ENCODE assay signal across 9 cellular contexts in the genomic region with DNA sequence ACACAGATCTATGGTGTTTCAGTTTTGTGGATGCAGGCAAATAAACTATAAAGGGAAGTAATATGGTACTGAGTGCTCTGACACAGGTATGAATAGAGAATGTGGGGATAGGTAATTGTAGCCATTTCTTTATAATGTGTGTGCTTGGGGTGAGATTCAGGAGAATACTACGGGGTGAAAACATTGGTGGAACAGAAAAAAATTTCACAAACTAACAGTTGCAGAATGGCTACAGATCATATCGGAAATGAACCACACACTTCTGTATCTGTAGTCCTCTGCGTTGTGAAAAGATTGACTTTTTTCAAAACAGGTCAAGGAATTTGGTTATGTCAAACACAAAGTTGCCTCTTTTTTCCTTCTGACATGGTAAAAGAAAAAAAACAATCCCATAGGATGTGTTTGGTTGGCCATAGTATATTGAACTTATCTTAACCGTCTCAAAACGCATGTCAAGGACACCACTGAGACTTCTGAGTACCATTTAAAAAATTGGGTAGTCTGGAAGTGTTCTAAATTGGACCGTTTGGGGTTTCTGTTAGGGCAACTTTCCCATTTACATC. TPM values are rescaled to one million over a fixed set of nuclear protein-coding genes. Genes with fewer than 3 reads are reported as not detected.
DNase-seq lines count a peak whose midpoint lies in the region; ATAC-seq and TF ChIP-seq lines count a peak whose summit lies in the region.
"Had no signal": no experiment of that assay in that cellular context is flagged by ENCODE, and none has a peak within 500 bp of the region (broad histone marks: within the 10 kb centered on the region; RNA-seq: fewer than 3 reads in every experiment).

No MANE protein-coding gene starts in this region.

- 86% methylated on average over 6 of the region's 6 CpGs for WGBS in smooth muscle cell (ENCODE audit: low lambda C conversion rate)
- 80% methylated on average over 6 of the region's 6 CpGs for WGBS in prostate gland

- H3F3A ChIP-seq in smooth muscle cell (ENCODE audit: low read depth), result peaks cover 14% of the 10 kb centered on the region

- H3K9me3 ChIP-seq in SK-N-MC (ENCODE audit: low read depth, low read length) (no peaks in the 10 kb centered on the region), smooth muscle cell (replicated peaks; ENCODE audit: low read depth) (no peaks in the 10 kb centered on the region), prostate gland (no peaks in the 10 kb centered on the region)

- H3K27me3 Mint-ChIP-seq in activated CD4-positive, alpha-beta T cell treated with anti-CD3 and anti-CD28 coated beads for 36 hours, result no peaks in the 10 kb centered on the region

- H3K4me3 ChIP-seq in SK-N-MC (peak overlapping the region; percentile 84), foreskin fibroblast (ENCODE audit: low read depth in 1 of 2, low read length in 2 of 2) (peak overlapping the region; percentile 96 to 98), smooth muscle cell (no peak overlapping the region), prostate gland (no peak overlapping the region)

- peak overlapping the region; percentile 86 for H3K27ac Mint-ChIP-seq in activated CD4-positive, alpha-beta T cell treated with anti-CD3 and anti-CD28 coated beads for 36 hours

- TF ChIP-seq POLR2A in prostate gland (IDR thresholded peaks at IDR 0.05), result no peak

- peaks cover 44% of the 10 kb centered on the region for H3K4me1 Mint-ChIP-seq in activated CD4-positive, alpha-beta T cell treated with anti-CD3 and anti-CD28 coated beads for 36 hours

- TF ChIP-seq CTCF in foreskin fibroblast (IDR thresholded peaks at IDR 0.05; ENCODE audit: low read depth, low read length) (no peak), smooth muscle cell (IDR thresholded peaks at IDR 0.05; ENCODE audit: borderline replicate concordance, insufficient read depth, poor library complexity, severe bottlenecking) (no peak), prostate gland (IDR thresholded peaks at IDR 0.05) (no peak)

- peaks cover 29% of the 10 kb centered on the region for H4K20me1 ChIP-seq in smooth muscle cell (ENCODE audit: low read depth)

- H3K36me3 ChIP-seq in SK-N-MC (ENCODE audit: insufficient read depth, low read length) (peaks cover 15% of the 10 kb centered on the region), smooth muscle cell (ENCODE audit: low read depth) (no peaks in the 10 kb centered on the region), prostate gland (no peaks in the 10 kb centered on the region)

- H3K9ac ChIP-seq in SK-N-MC (ENCODE audit: insufficient read length) (no peak overlapping the region), smooth muscle cell (ENCODE audit: low read depth) (no peak overlapping the region)

- intact Hi-C loops in activated CD4-positive, alpha-beta T cell treated with anti-CD3 and anti-CD28 coated beads for 36 hours (cut with DNase I, micrococcal nuclease), result loop anchor here (1.0 to 10.0 kb wide), 10 partner anchors 15 to 1177 kb away; a partner anchor contains a TSS
- intact Hi-C loops in prostate gland (cut with DNase I), result loop anchor here (1.0 to 5.0 kb wide), 4 partner anchors 15 to 643 kb away; a partner anchor contains a TSS

- peaks cover 21% of the 10 kb centered on the region for H3K4me1 ChIP-seq in smooth muscle cell (ENCODE audit: low read depth)
- no peaks in the 10 kb centered on the region for H3K4me1 ChIP-seq in prostate gland (replicated peaks)

- H3K36me3 Mint-ChIP-seq in activated CD4-positive, alpha-beta T cell treated with anti-CD3 and anti-CD28 coated beads for 36 hours (ENCODE audit: low read depth), result peaks cover 11% of the 10 kb centered on the region

- POLR2A ChIA-PET in activated CD4-positive, alpha-beta T cell treated with anti-CD3 and anti-CD28 coated beads for 36 hours (lab: Charles Lee), result no interaction called here

- H3K4me3 Mint-ChIP-seq in activated CD4-positive, alpha-beta T cell treated with anti-CD3 and anti-CD28 coated beads for 36 hours, result peak overlapping the region; percentile 91

- peaks cover 2% of the 10 kb centered on the region for H3K9me3 Mint-ChIP-seq in activated CD4-positive, alpha-beta T cell treated with anti-CD3 and anti-CD28 coated beads for 36 hours (ENCODE audit: low read depth)

- H3K4me2 ChIP-seq in smooth muscle cell, result peak overlapping the region; percentile 97

- CTCF ChIA-PET in activated CD4-positive, alpha-beta T cell treated with anti-CD3 and anti-CD28 coated beads for 36 hours (lab: Charles Lee), result interaction anchor here (1.2 to 1.4 kb wide), 2 partner anchors 20 to 62 kb away, joined by 7 to 8 read pairs; a partner anchor contains a TSS

- peaks cover 33% of the 10 kb centered on the region for H3K79me2 ChIP-seq in smooth muscle cell (ENCODE audit: low read depth)

- DNase-seq in activated CD4-positive, alpha-beta T cell treated with anti-CD3 and anti-CD28 coated beads for 36 hours, result no peak
- no peak for DNase-seq in activated CD4-positive, alpha-beta T cell treated with anti-CD3 and anti-CD28 coated beads for 1 hour
- DNase-seq in SK-N-MC (ENCODE audit: low read depth, low spot score), result no peak
- no peak for DNase-seq in foreskin fibroblast
- DNase-seq in smooth muscle cell (lab: John Stamatoyannopoulos, UW; ENCODE audit: unreplicated experiment), result no peak
- DNase-seq in GDM1 (lab: John Stamatoyannopoulos, UW), result no peak
- no peak for DNase-seq in prostate gland (ENCODE audit: low spot score)
- DNase-seq: NCI-H2081 had no signal

- H2AFZ ChIP-seq in smooth muscle cell (ENCODE audit: low read depth), result peak overlapping the region; percentile 82

- H3K27me3 ChIP-seq in smooth muscle cell (ENCODE audit: low read depth) (no peaks in the 10 kb centered on the region), prostate gland (replicated peaks; ENCODE audit: insufficient read depth) (no peaks in the 10 kb centered on the region)

- H3K27ac ChIP-seq in SK-N-MC (no peak overlapping the region), smooth muscle cell (ENCODE audit: low read depth) (no peak overlapping the region), prostate gland (no peak overlapping the region)

- ATAC-seq in activated CD4-positive, alpha-beta T cell treated with anti-CD3 and anti-CD28 coated beads for 36 hours, result no peak
- no peak for ATAC-seq in HG02763 (IDR thresholded peaks at IDR 0.05; ENCODE audit: unreplicated experiment)

RNA-seq across cellular contexts. Expression of a gene that starts 1.1 kb away (rescaled TPM):
- 10 to 100 TPM; 40.8 to 52.4 TPM for total RNA-seq in activated CD4-positive, alpha-beta T cell treated with anti-CD3 and anti-CD28 coated beads for 36 hours
- total RNA-seq in smooth muscle cell (28.5 and 29.9 TPM in 2 replicates), prostate gland (10 to 100 TPM; 36.2 to 48.0 TPM)
- polyA plus RNA-seq in smooth muscle cell, result 25.9 and 32.0 TPM in 2 replicates

RNA-seq across cellular contexts. Expression of a gene that starts 15.5 kb away (rescaled TPM):
- 10 to 100 TPM; 29.8 to 30.2 TPM for total RNA-seq in activated CD4-positive, alpha-beta T cell treated with anti-CD3 and anti-CD28 coated beads for 36 hours
- total RNA-seq in smooth muscle cell (14.8 and 25.9 TPM in 2 replicates), prostate gland (10 to 100 TPM in 1 of 2 donors, 1 to 10 TPM in 1; 6.5 to 13.6 TPM)
- polyA plus RNA-seq in smooth muscle cell, result 21.7 and 25.7 TPM in 2 replicates

Comparison
In these comparisons a context has a peak if more than half of its experiments do, and no peak if none do; other contexts are left out.
1. H3K4me3 ChIP-seq: peak in SK-N-MC (single experiment) and foreskin fibroblast (2 of 2); none in smooth muscle cell (single experiment) and prostate gland (0 of 2).